Comparison of ENCODE assay signal across 33 cellular contexts in the genomic region with DNA sequence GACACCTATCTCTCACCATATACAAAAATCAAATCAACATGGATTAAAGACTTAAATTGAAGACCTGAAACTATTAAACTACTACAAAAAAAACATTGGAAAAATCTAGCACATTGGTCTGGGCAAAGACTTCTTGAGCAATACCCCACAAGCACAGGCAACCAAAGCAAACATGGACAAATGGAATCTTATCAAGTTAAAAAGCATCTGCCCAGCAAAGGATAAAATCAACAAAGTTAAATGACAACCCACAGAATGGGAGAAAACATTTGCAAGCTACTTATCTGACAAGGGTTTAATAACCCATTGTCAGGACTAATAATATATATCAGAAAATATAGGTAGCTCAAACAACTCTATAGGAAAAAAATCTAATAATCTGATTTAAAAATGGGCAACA.
"Had no signal": no experiment of that assay in that cellular context is flagged by ENCODE, and none has a peak within 500 bp of the region (broad histone marks: within the 10 kb centered on the region; RNA-seq: fewer than 3 reads in every experiment).

No MANE protein-coding gene starts in this region.

- H3K27ac ChIP-seq: adrenal gland, cardiac muscle cell, VCaP had no signal

- ATAC-seq: activated CD8-positive, alpha-beta T cell treated with anti-CD3 and anti-CD28 coated beads for 36 hours; activated naive CD4-positive, alpha-beta T cell treated with anti-CD3 and anti-CD28 coated beads, Interleukin-2, amount 50 U/mL, for 72 hours; activated T-cell treated with anti-CD3 and anti-CD28 coated beads, Interleukin-2, amount 50 U/mL, for 4 hours; activated T-cell treated with anti-CD3 and anti-CD28 coated beads, Interleukin-2, amount 50 U/mL, for 72 hours; activated T-helper 17 cell treated with anti-CD3 and anti-CD28 coated beads, Interleukin-2, amount 50 U/mL, for 72 hours had no signal

- H3K9me3 ChIP-seq: adrenal gland had no signal

- H3K4me1 ChIP-seq: adrenal gland had no signal

- H3K36me3 ChIP-seq: adrenal gland, cardiac muscle cell had no signal

- H3K27me3 ChIP-seq: adrenal gland, cardiac muscle cell had no signal

- DNase-seq: activated B cell treated with CpG ODN at 0.5 μM for 24 hours; activated CD4-positive, alpha-beta memory T cell treated with anti-CD3 and anti-CD28 coated beads for 36 hours; activated CD4-positive, alpha-beta T cell treated with anti-CD3 and anti-CD28 coated beads for 4 hours; activated CD4-positive, alpha-beta T cell treated with anti-CD3 and anti-CD28 coated beads, Interleukin-2, amount 10 ng/mL, durations not matched to agents 24 days and 14 days; activated CD4-positive, alpha-beta T cell treated with anti-CD3 and anti-CD28 coated beads, Interleukin-2, amount 50 U/mL, for 1 hour; activated CD4-positive, alpha-beta T cell treated with anti-CD3 and anti-CD28 coated beads, Interleukin-2, amount 50 U/mL, for 4 hours; activated CD4-positive, CD25-positive, alpha-beta regulatory T cell treated with anti-CD3 and anti-CD28 coated beads, Interleukin-2, amount 50 U/mL, for 72 hours; activated CD8-positive, alpha-beta memory T cell treated with anti-CD3 and anti-CD28 coated beads, Interleukin-2, amount 50 U/mL, for 4 hours; activated CD8-positive, alpha-beta T cell treated with anti-CD3 and anti-CD28 coated beads for 36 hours; activated effector memory CD4-positive, alpha-beta T cell treated with anti-CD3 and anti-CD28 coated beads, Interleukin-2, amount 50 U/mL, for 16 hours; activated gamma-delta T cell treated with Interleukin-2 at 50 U/mL for 16 hours; activated naive CD4-positive, alpha-beta T cell; activated naive CD4-positive, alpha-beta T cell treated with anti-CD3 and anti-CD28 coated beads for 36 hours; activated naive CD4-positive, alpha-beta T cell treated with anti-CD3 and anti-CD28 coated beads, Interleukin-2, amount 50 U/mL, for 16 hours; activated naive CD8-positive, alpha-beta T cell treated with anti-CD3 and anti-CD28 coated beads for 36 hours; activated T-cell treated with anti-CD3 and anti-CD28 coated beads for 4 hours; activated T-cell treated with anti-CD3 and anti-CD28 coated beads, Interleukin-2, amount 50 U/mL, for 1 hour; activated T-cell treated with anti-CD3 and anti-CD28 coated beads, Interleukin-2, amount 50 U/mL, for 4 hours; activated T-cell treated with anti-CD3 and anti-CD28 coated beads, Interleukin-2, amount 50 U/mL, for 72 hours; adrenal gland; amniotic stem cell; aorta; caudate nucleus; cerebellar nuclear complex; T-helper 1 cell; T-helper 2 cell; T-helper 9 cell had no signal

- H3K4me3 ChIP-seq: adrenal gland, cardiac muscle cell had no signal

- FAIRE-seq: bronchial epithelial cell, TTC549 had no signal
